Comparison of ENCODE assay signal across 26 cellular contexts in genomic region chr4:18391370-18391728, GRCh38.
"Had no signal": no experiment of that assay in that cellular context is flagged by ENCODE, and none has a peak within 500 bp of the region (broad histone marks: within the 10 kb centered on the region; RNA-seq: fewer than 3 reads in every experiment).

No MANE protein-coding gene starts in this region.

- H3K4me1 Mint-ChIP-seq: endodermal cell, naive B cell had no signal

- ATAC-seq: effector memory CD8-positive, alpha-beta T cell; esophagus mucosa; gastrocnemius medialis; heart right ventricle; left cardiac atrium; left lung; left ventricle myocardium superior; lower lobe of right lung; mucosa of descending colon had no signal

- H3K27ac Mint-ChIP-seq: dendritic cell treated with granulocyte-macrophage colony-stimulating factor and Interleukin-4, amounts not matched to agents 40 ng/mL and 50 ng/mL, for 4 days; effector memory CD8-positive, alpha-beta T cell; mesothelial cell of epicardium; naive B cell had no signal

- FAIRE-seq: endometrium, islet of Langerhans had no signal

- H3K36me3 Mint-ChIP-seq: mesothelial cell of epicardium, naive B cell had no signal

- H3K27ac ChIP-seq: colonic mucosa, epithelial cell of prostate, esophagus squamous epithelium, gastrocnemius medialis, heart right ventricle, left lung, lower lobe of right lung had no signal

- H3K4me3 Mint-ChIP-seq: dendritic cell treated with granulocyte-macrophage colony-stimulating factor and Interleukin-4, amounts not matched to agents 40 ng/mL and 50 ng/mL, for 4 days; effector memory CD8-positive, alpha-beta T cell; endodermal cell; mesothelial cell of epicardium; naive B cell had no signal

- H3K36me3 ChIP-seq: colonic mucosa, esophagus squamous epithelium, gastrocnemius medialis, heart right ventricle, left lung, lower lobe of right lung had no signal

- H3K9me3 Mint-ChIP-seq: dendritic cell treated with granulocyte-macrophage colony-stimulating factor and Interleukin-4, amounts not matched to agents 40 ng/mL and 50 ng/mL, for 4 days; endodermal cell; mesothelial cell of epicardium had no signal

- H3K27me3 ChIP-seq: colonic mucosa, esophagus squamous epithelium, gastrocnemius medialis, heart right ventricle, left lung had no signal

- H3K4me1 ChIP-seq: colonic mucosa, esophagus squamous epithelium, gastrocnemius medialis, heart right ventricle, left lung, lower lobe of right lung had no signal

- H3K9me3 ChIP-seq: colonic mucosa, esophagus squamous epithelium, gastrocnemius medialis, heart right ventricle, left lung, lower lobe of right lung, mucosa of descending colon had no signal

- H3K27me3 Mint-ChIP-seq: dendritic cell treated with granulocyte-macrophage colony-stimulating factor and Interleukin-4, amounts not matched to agents 40 ng/mL and 50 ng/mL, for 4 days; effector memory CD8-positive, alpha-beta T cell; naive B cell had no signal

- H3K4me3 ChIP-seq: colonic mucosa, esophagus squamous epithelium, gastrocnemius medialis, heart right ventricle, left lung, lower lobe of right lung, mucosa of descending colon had no signal

- DNase-seq: colonic mucosa; cortex of kidney; effector CD8-positive, alpha-beta T cell; effector memory CD8-positive, alpha-beta T cell; endodermal cell; erythroblast; esophagus squamous epithelium; foreskin fibroblast; gastrocnemius medialis; glutamatergic neuron; head of caudate nucleus; heart right ventricle; hippocampal formation; left cardiac atrium; left lung; left ventricle myocardium superior; lower lobe of right lung; mesenchymal stem cell; mucosa of descending colon; naive B cell had no signal
